Comparison of ENCODE assay signal across 8 cellular contexts in genomic region chr19:2610637-2611482, GRCh38.
DNase-seq lines count a peak whose midpoint lies in the region; ATAC-seq lines count a peak whose summit lies in the region.

No MANE protein-coding gene starts in this region.

- peaks cover 27% of the 10 kb centered on the region for H3K4me1 Mint-ChIP-seq in central memory CD8-positive, alpha-beta T cell

- H3K27ac Mint-ChIP-seq in central memory CD8-positive, alpha-beta T cell (ENCODE audit: low read depth): peak overlapping the region; percentile 44

- H3K4me3 ChIP-seq in H7 (ENCODE audit: insufficient read depth, low read depth, low read length): peak overlapping the region; percentile 30

- H3K36me3 Mint-ChIP-seq in central memory CD8-positive, alpha-beta T cell (ENCODE audit: insufficient read depth): peaks cover 14% of the 10 kb centered on the region

- H3K36me3 ChIP-seq in H7 (replicated peaks; ENCODE audit: control insufficient read depth, insufficient read depth, low read length): no peaks in the 10 kb centered on the region

- H3K27me3 ChIP-seq in H7 (ENCODE audit: control insufficient read depth, insufficient read depth, low read length): no peaks in the 10 kb centered on the region

- DNase-seq in DMS79 (lab: John Stamatoyannopoulos, UW): peak; percentile 56
- DNase-seq in H7: peak; percentile 95
- peak; percentile 14 for DNase-seq in NCI-H146 treated with DMSO at 0.1 percent for 48 hours (lab: John Stamatoyannopoulos, UW; ENCODE audit: unreplicated experiment)
- peak; percentile 76 to 92 for DNase-seq in central memory CD8-positive, alpha-beta T cell (ENCODE audit: low spot score in 2 of 2)
- DNase-seq in kidney glomerular epithelial cell (lab: John Stamatoyannopoulos, UW): peak; percentile 93
- peak; percentile 93 for DNase-seq in stimulated activated CD4-positive, alpha-beta T cell treated with anti-CD3 and anti-CD28 coated beads, Interleukin-15, amount 100 ng/mL, for 24 hours

- H3K27me3 Mint-ChIP-seq in central memory CD8-positive, alpha-beta T cell: no peaks in the 10 kb centered on the region

- H3K9me3 Mint-ChIP-seq in central memory CD8-positive, alpha-beta T cell: no peaks in the 10 kb centered on the region

- ATAC-seq in activated CD4-positive, CD25-positive, alpha-beta regulatory T cell treated with anti-CD3 and anti-CD28 coated beads, Interleukin-2, amount 50 U/mL, for 24 hours: peak; percentile 54 to 63
- peak; percentile 30 for ATAC-seq in central memory CD8-positive, alpha-beta T cell (replicated peaks; ENCODE audit: extremely low read depth, poor library complexity, severe bottlenecking)
- ATAC-seq in GM21367 (IDR thresholded peaks at IDR 0.05; ENCODE audit: unreplicated experiment): no peak

- peak overlapping the region; percentile 61 for H3K4me3 Mint-ChIP-seq in central memory CD8-positive, alpha-beta T cell

Comparison
In these comparisons a context has a peak if more than half of its experiments do, and no peak if none do; other contexts are left out.
1. DNase-seq: peak in every context shown above with its lines; median percentile 95 in H7; 93 in kidney glomerular epithelial cell; 93 in stimulated activated CD4-positive, alpha-beta T cell treated with anti-CD3 and anti-CD28 coated beads, Interleukin-15, amount 100 ng/mL, for 24 hours; 84 in central memory CD8-positive, alpha-beta T cell; 56 in DMS79; 14 in NCI-H146 treated with DMSO at 0.1 percent for 48 hours.